Comparison of ENCODE assay signal across 20 cellular contexts in the genomic region with DNA sequence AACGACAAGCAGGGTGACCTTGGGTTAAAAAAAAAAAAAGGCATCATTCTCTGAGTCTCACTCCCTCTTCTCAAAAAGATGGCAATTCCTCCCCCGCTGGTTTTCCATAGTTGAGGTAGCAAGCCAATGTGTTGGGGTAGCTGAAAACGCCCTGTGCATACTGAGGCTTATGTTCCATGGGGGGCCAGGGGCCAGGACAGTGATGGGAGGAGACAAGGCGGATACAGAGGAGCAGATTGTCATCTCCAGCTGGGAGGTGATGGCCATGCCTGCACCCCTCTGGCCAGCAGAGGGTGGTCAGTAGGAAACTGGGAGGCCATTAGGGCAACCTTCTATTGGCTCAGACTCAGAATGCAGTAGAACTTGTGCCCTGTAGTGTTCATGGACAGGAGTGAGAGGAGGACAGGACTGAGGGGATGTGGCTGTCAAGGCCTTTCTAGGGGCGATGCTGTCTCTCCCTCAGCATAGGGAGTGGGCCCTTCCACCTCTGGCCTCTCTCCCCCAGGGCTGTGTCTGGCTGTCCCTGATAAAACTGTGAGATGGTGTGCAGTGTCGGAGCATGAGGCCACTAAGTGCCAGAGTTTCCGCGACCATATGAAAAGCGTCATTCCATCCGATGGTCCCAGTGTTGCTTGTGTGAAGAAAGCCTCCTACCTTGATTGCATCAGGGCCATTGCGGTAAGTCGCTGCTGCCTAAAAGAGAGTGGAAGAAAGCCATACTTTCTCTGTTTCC.
"Had no signal": no experiment of that assay in that cellular context is flagged by ENCODE, and none has a peak within 500 bp of the region (broad histone marks: within the 10 kb centered on the region; RNA-seq: fewer than 3 reads in every experiment).

No MANE protein-coding gene starts in this region.

- H3K9me3 Mint-ChIP-seq: activated CD4-positive, alpha-beta memory T cell treated with anti-CD3 and anti-CD28 coated beads, Interleukin-2, amount 10 ng/mL, durations not matched to agents 7 days and 5 days; activated naive CD4-positive, alpha-beta T cell treated with anti-CD3 and anti-CD28 coated beads for 36 hours; activated T-cell treated with anti-CD3 and anti-CD28 coated beads, Interleukin-2, amount 50 U/mL, for 24 hours; activated T-helper 2 cell treated with anti-CD3 and anti-CD28 coated beads, Interferon-gamma antibody, Interleukin-2, Interleukin-4, amounts not matched to agents 10 μg/mL and 5 μg/mL and 100 μg/mL, durations not matched to agents 14 hours and 24 hours and 36 hours; endodermal cell; nephron progenitor cell; type B pancreatic cell had no signal

- H3K4me1 Mint-ChIP-seq: activated CD4-positive, alpha-beta memory T cell treated with anti-CD3 and anti-CD28 coated beads, Interleukin-2, amount 10 ng/mL, durations not matched to agents 7 days and 5 days; endodermal cell had no signal

- H3K36me3 Mint-ChIP-seq: type B pancreatic cell had no signal

- H3K9me3 ChIP-seq: suprapubic skin had no signal

- H3K27ac Mint-ChIP-seq: activated CD4-positive, alpha-beta memory T cell treated with anti-CD3 and anti-CD28 coated beads, Interleukin-2, amount 10 ng/mL, durations not matched to agents 7 days and 5 days; activated CD4-positive, alpha-beta T cell treated with anti-CD3 and anti-CD28 coated beads for 36 hours; activated naive CD4-positive, alpha-beta T cell treated with anti-CD3 and anti-CD28 coated beads for 36 hours; activated T-cell treated with anti-CD3 and anti-CD28 coated beads, Interleukin-2, amount 50 U/mL, for 24 hours; activated T-helper 2 cell treated with anti-CD3 and anti-CD28 coated beads, Interferon-gamma antibody, Interleukin-2, Interleukin-4, amounts not matched to agents 10 μg/mL and 5 μg/mL and 100 μg/mL, durations not matched to agents 14 hours and 24 hours and 36 hours; endodermal cell; type B pancreatic cell had no signal

- H3K36me3 ChIP-seq: suprapubic skin had no signal

- H3K4me3 Mint-ChIP-seq: activated CD4-positive, alpha-beta memory T cell treated with anti-CD3 and anti-CD28 coated beads, Interleukin-2, amount 10 ng/mL, durations not matched to agents 7 days and 5 days; activated CD4-positive, alpha-beta T cell treated with anti-CD3 and anti-CD28 coated beads for 36 hours; activated naive CD4-positive, alpha-beta T cell treated with anti-CD3 and anti-CD28 coated beads for 36 hours; activated T-cell treated with anti-CD3 and anti-CD28 coated beads, Interleukin-2, amount 50 U/mL, for 24 hours; endodermal cell; nephron progenitor cell; type B pancreatic cell had no signal

- DNase-seq: activated CD4-positive, alpha-beta memory T cell treated with anti-CD3 and anti-CD28 coated beads, Interleukin-2, amount 10 ng/mL, durations not matched to agents 7 days and 5 days; activated CD4-positive, alpha-beta T cell treated with anti-CD3 and anti-CD28 coated beads for 36 hours; activated naive CD4-positive, alpha-beta T cell treated with anti-CD3 and anti-CD28 coated beads for 36 hours; activated T-cell treated with anti-CD3 and anti-CD28 coated beads, Interleukin-2, amount 50 U/mL, for 24 hours; endodermal cell; foreskin keratinocyte; glutamatergic neuron; islet precursor cell; nephron progenitor cell; retina; SHP77; stimulated activated CD4-positive, alpha-beta T cell treated with anti-CD3 and anti-CD28 coated beads, Interleukin-12 subunit alpha, Interleukin-12 subunit beta, amount 100 ng/mL, for 4 hours; stimulated activated CD4-positive, alpha-beta T cell treated with anti-CD3 and anti-CD28 coated beads, Interleukin-1b, Interleukin-23, amount 100 ng/mL, for 48 hours; stimulated activated naive CD4-positive, alpha-beta T cell treated with Interleukin-2 at 50 U/mL for 16 hours had no signal

- H3K27ac ChIP-seq: epithelial cell of prostate, foreskin keratinocyte, SK-N-MC, suprapubic skin, VCaP had no signal

- H3K27me3 Mint-ChIP-seq: type B pancreatic cell had no signal

- ATAC-seq: activated CD4-positive, alpha-beta T cell treated with anti-CD3 and anti-CD28 coated beads for 36 hours; foreskin keratinocyte had no signal

- H3K4me1 ChIP-seq: foreskin keratinocyte had no signal

- H3K4me3 ChIP-seq: SK-N-MC, suprapubic skin had no signal
